In genomic region chr11:12160680-12161079, GRCh38 we compare ENCODE assay signal across 10 cellular contexts. TPM values are rescaled to one million over a fixed set of nuclear protein-coding genes. Genes with fewer than 3 reads are reported as not detected.
DNase-seq lines count a peak whose midpoint lies in the region; ATAC-seq lines count a peak whose summit lies in the region.
"Had no signal": no experiment of that assay in that cellular context is flagged by ENCODE, and none has a peak within 500 bp of the region (broad histone marks: within the 10 kb centered on the region; RNA-seq: fewer than 3 reads in every experiment).

No MANE protein-coding gene starts in this region.

- peak; percentile 40 for DNase-seq in G401 (ENCODE audit: low spot score)
- DNase-seq in NCI-H82 treated with DMSO at 0.1 percent for 48 hours (lab: John Stamatoyannopoulos, UW; ENCODE audit: unreplicated experiment), result peak; percentile 34
- peak; percentile 68 for DNase-seq in glomerular visceral epithelial cell (ENCODE audit: extremely low spot score)
- no peak for DNase-seq in sciatic nerve (ENCODE audit: low spot score)
- DNase-seq in DMS 273 (lab: John Stamatoyannopoulos, UW; ENCODE audit: unreplicated experiment), result no peak
- DNase-seq in activated gamma-delta T cell (lab: John Stamatoyannopoulos, UW), result no peak
- DNase-seq in NOMO-1 treated with dmso at 0.1 percent for 144 hours (lab: John Stamatoyannopoulos, UW; ENCODE audit: unreplicated experiment), result no peak
- DNase-seq in cortex of kidney (lab: John Stamatoyannopoulos, UW), result no peak
- DNase-seq: GF-D8, SW 1271 had no signal

- intact Hi-C loops in sciatic nerve (cut with DNase I), result no loop called here

- in situ Hi-C loops in G401 (cut with HindIII; ENCODE audit: low sequenced_read_pairs), result no loop called here

- ATAC-seq in sciatic nerve, result peak; percentile 51

RNA-seq across cellular contexts. Expression of gene MICAL2, which starts 50.3 kb away (rescaled TPM):
- total RNA-seq in G401 (2014; rRNA removed; shearing (Covaris generic)), result 12.6 and 21.1 TPM in 2 replicates
- 92.4 TPM for total RNA-seq in sciatic nerve

Comparison
In these comparisons a context has a peak if more than half of its experiments do, and no peak if none do; other contexts are left out.
1. DNase-seq: peak in G401 (single experiment), NCI-H82 treated with DMSO at 0.1 percent for 48 hours (single experiment) and glomerular visceral epithelial cell (single experiment); none in sciatic nerve (single experiment), DMS 273 (single experiment), activated gamma-delta T cell (single experiment), NOMO-1 treated with dmso at 0.1 percent for 144 hours (single experiment) and cortex of kidney (single experiment).